Comparison of ENCODE assay signal across 19 cellular contexts in genomic region chr4:7427326-7428260, GRCh38. TPM values are rescaled to one million over a fixed set of nuclear protein-coding genes. Genes with fewer than 3 reads are reported as not detected.
A peak's percentile ranks its signal among the peaks of the same experiment; 100 is the strongest.
DNase-seq lines count a peak whose midpoint lies in the region; ATAC-seq and TF ChIP-seq lines count a peak whose summit lies in the region.
"Had no signal": no experiment of that assay in that cellular context is flagged by ENCODE, and none has a peak within 500 bp of the region (broad histone marks: within the 10 kb centered on the region; RNA-seq: fewer than 3 reads in every experiment).

No MANE protein-coding gene starts in this region.

- no peak for TF ChIP-seq CTCF in dorsolateral prefrontal cortex (IDR thresholded peaks at IDR 0.05 in 54 of 56, conservative IDR thresholded peaks at IDR 0.05 in 2 of 56; ENCODE audit: low read depth in 1 of 56, partially characterized antibody in 56 of 56)
- no peak for TF ChIP-seq CTCF in nephron progenitor cell (IDR thresholded peaks at IDR 0.05)

- H3K27ac Mint-ChIP-seq in nephron progenitor cell, result peak overlapping the region; percentile 82
- H3K27ac Mint-ChIP-seq: activated T-helper 1 cell treated with anti-CD3 and anti-CD28 coated beads, Interleukin-12 subunit alpha, Interleukin-12 subunit beta, Interleukin-2, Interleukin-4 antibody, amounts not matched to agents 30 ng/mL and 10 ng/mL and 1 ng/mL, durations not matched to agents 14 hours and 24 hours and 36 hours; stimulated activated effector memory CD8-positive, alpha-beta T cell treated with anti-CD3 and anti-CD28 coated beads, Interleukin-12 subunit alpha, Interleukin-12 subunit beta, amount 100 ng/mL, for 72 hours had no signal

- H3K27me3 Mint-ChIP-seq in nephron progenitor cell (ENCODE audit: low read depth, poor library complexity), result peaks cover 8% of the 10 kb centered on the region
- H3K27me3 Mint-ChIP-seq: CD4-positive, CD25-positive, alpha-beta regulatory T cell had no signal

- intact Hi-C loops in dorsolateral prefrontal cortex (cut with DNase I), result no loop called here

- peak overlapping the region; percentile 41 for H3K4me3 Mint-ChIP-seq in nephron progenitor cell
- H3K4me3 Mint-ChIP-seq: activated T-helper 1 cell treated with anti-CD3 and anti-CD28 coated beads, Interleukin-12 subunit alpha, Interleukin-12 subunit beta, Interleukin-2, Interleukin-4 antibody, amounts not matched to agents 30 ng/mL and 10 ng/mL and 1 ng/mL, durations not matched to agents 14 hours and 24 hours and 36 hours; CD4-positive, CD25-positive, alpha-beta regulatory T cell; stimulated activated effector memory CD8-positive, alpha-beta T cell treated with anti-CD3 and anti-CD28 coated beads, Interleukin-12 subunit alpha, Interleukin-12 subunit beta, amount 100 ng/mL, for 72 hours had no signal

- H3K4me1 Mint-ChIP-seq in nephron progenitor cell, result peaks cover 63% of the 10 kb centered on the region
- H3K4me1 Mint-ChIP-seq: CD4-positive, CD25-positive, alpha-beta regulatory T cell had no signal

- peak; percentile 25 for DNase-seq in activated CD4-positive, CD25-positive, alpha-beta regulatory T cell treated with anti-CD3 and anti-CD28 coated beads, Interleukin-2, amount 50 U/mL, for 72 hours
- DNase-seq in 8988T (peak; percentile 0), dorsolateral prefrontal cortex (peak in 8 of 10 donors; percentile 7 to 41 (median 23)), nephron progenitor cell (no peak), SW480 (ENCODE audit: low spot score) (no peak)
- no peak for DNase-seq in stimulated activated naive CD4-positive, alpha-beta T cell (lab: John Stamatoyannopoulos, UW)
- DNase-seq: CD4-positive, CD25-positive, alpha-beta regulatory T cell; erythroblast; mesenchymal stem cell; NCI-H2029 treated with DMSO at 0.1 percent for 48 hours; NCI-H510A treated with DMSO at 0.1 percent for 48 hours; nucleus accumbens had no signal

- H3K36me3 Mint-ChIP-seq in nephron progenitor cell (ENCODE audit: low read depth), result no peaks in the 10 kb centered on the region
- H3K36me3 Mint-ChIP-seq: CD4-positive, CD25-positive, alpha-beta regulatory T cell; stimulated activated effector memory CD8-positive, alpha-beta T cell treated with anti-CD3 and anti-CD28 coated beads, Interleukin-12 subunit alpha, Interleukin-12 subunit beta, amount 100 ng/mL, for 72 hours had no signal

- H3K9me3 Mint-ChIP-seq in nephron progenitor cell, result no peaks in the 10 kb centered on the region
- H3K9me3 Mint-ChIP-seq: activated T-helper 1 cell treated with anti-CD3 and anti-CD28 coated beads, Interleukin-12 subunit alpha, Interleukin-12 subunit beta, Interleukin-2, Interleukin-4 antibody, amounts not matched to agents 30 ng/mL and 10 ng/mL and 1 ng/mL, durations not matched to agents 14 hours and 24 hours and 36 hours; CD4-positive, CD25-positive, alpha-beta regulatory T cell; stimulated activated effector memory CD8-positive, alpha-beta T cell treated with anti-CD3 and anti-CD28 coated beads, Interleukin-12 subunit alpha, Interleukin-12 subunit beta, amount 100 ng/mL, for 72 hours had no signal

- no peaks in the 10 kb centered on the region for H3K27me3 ChIP-seq in dorsolateral prefrontal cortex

- ATAC-seq in activated CD4-positive, CD25-positive, alpha-beta regulatory T cell treated with anti-CD3 and anti-CD28 coated beads, Interleukin-2, amount 50 U/mL, for 24 hours, result no peak
- no peak for ATAC-seq in HG03108 (IDR thresholded peaks at IDR 0.05; ENCODE audit: unreplicated experiment)
- ATAC-seq: stimulated activated effector memory CD8-positive, alpha-beta T cell treated with anti-CD3 and anti-CD28 coated beads, Interleukin-12 subunit alpha, Interleukin-12 subunit beta, amount 100 ng/mL, for 72 hours had no signal

- no peak overlapping the region for H3K27ac ChIP-seq in dorsolateral prefrontal cortex
- H3K27ac ChIP-seq: skin epidermis had no signal

- no peak overlapping the region for H3K4me3 ChIP-seq in dorsolateral prefrontal cortex
- H3K4me3 ChIP-seq: skin epidermis had no signal

RNA-seq across cellular contexts. Expression of gene PSAPL1, which starts 7.1 kb away (rescaled TPM):
- not detected for total RNA-seq in dorsolateral prefrontal cortex
- total RNA-seq: A172; activated T-helper 1 cell treated with anti-CD3 and anti-CD28 coated beads, Interleukin-12 subunit alpha, Interleukin-12 subunit beta, Interleukin-2, Interleukin-4 antibody, amounts not matched to agents 30 ng/mL and 10 ng/mL and 1 ng/mL, durations not matched to agents 14 hours and 24 hours and 36 hours; aorta; CD4-positive, CD25-positive, alpha-beta regulatory T cell had no signal

Comparison
In these comparisons a context has a peak if more than half of its experiments do, and no peak if none do; other contexts are left out.
1. DNase-seq: peak in activated CD4-positive, CD25-positive, alpha-beta regulatory T cell treated with anti-CD3 and anti-CD28 coated beads, Interleukin-2, amount 50 U/mL, for 72 hours (single experiment), 8988T (single experiment) and dorsolateral prefrontal cortex (8 of 10); none in nephron progenitor cell (single experiment), stimulated activated naive CD4-positive, alpha-beta T cell (0 of 6) and SW480 (single experiment).